Comparison of ENCODE assay signal across 16 cellular contexts in genomic region chr2:12725238-12726187, GRCh38. TPM values are rescaled to one million over a fixed set of nuclear protein-coding genes. Genes with fewer than 3 reads are reported as not detected.
A peak's percentile ranks its signal among the peaks of the same experiment; 100 is the strongest.
DNase-seq lines count a peak whose midpoint lies in the region; ATAC-seq and TF ChIP-seq lines count a peak whose summit lies in the region.
"Had no signal": no experiment of that assay in that cellular context is flagged by ENCODE, and none has a peak within 500 bp of the region (broad histone marks: within the 10 kb centered on the region; RNA-seq: fewer than 3 reads in every experiment).

No MANE protein-coding gene starts in this region.

- H3K36me3 ChIP-seq in lung (ENCODE audit: control insufficient read depth in 2 of 2, insufficient read depth in 2 of 2, low read length in 2 of 2), result peaks cover 7 to 23% of the 10 kb centered on the region in 2 donors
- peaks cover 3 to 66% (median 7%) of the 10 kb centered on the region in 4 donors for H3K36me3 ChIP-seq in upper lobe of left lung
- peaks cover 0 to 50% (median 11%) of the 10 kb centered on the region in 3 donors for H3K36me3 ChIP-seq in esophagus squamous epithelium
- H3K36me3 ChIP-seq: neutrophil had no signal

- intact Hi-C loops in esophagus squamous epithelium (cut with DNase I), result loop anchor here (10.0 kb wide), 1 partner anchor 209 kb away; no protein-coding TSS in a partner anchor

- peaks cover 3% of the 10 kb centered on the region for H3K27me3 Mint-ChIP-seq in brain

- in situ Hi-C loops in ACHN (cut with HindIII; ENCODE audit: low pct_ligation_motif_present, low pct_unique_long_range_greater_than_20kb, low sequenced_read_pairs), result no loop called here

- H3K4me1 ChIP-seq in lung (ENCODE audit: control insufficient read depth in 2 of 2, insufficient read depth in 2 of 2, low read length in 2 of 2) (peaks cover 27 to 43% of the 10 kb centered on the region in 2 donors), upper lobe of left lung (peaks cover 52 to 79% (median 57%) of the 10 kb centered on the region in 4 donors), esophagus squamous epithelium (peaks cover 0 to 77% (median 32%) of the 10 kb centered on the region in 3 donors)

- H3K4me3 ChIP-seq in lung, result no peak overlapping the region
- H3K4me3 ChIP-seq in upper lobe of left lung, result peak overlapping the region in 1 of 4 donors; percentile 18
- H3K4me3 ChIP-seq in esophagus squamous epithelium, result no peak overlapping the region

- DNase-seq in activated CD8-positive, alpha-beta memory T cell treated with anti-CD3 and anti-CD28 coated beads for 24 hours, result peak; percentile 52
- DNase-seq in activated CD8-positive, alpha-beta memory T cell treated with anti-CD3 and anti-CD28 coated beads, Interleukin-2, amount 50 U/mL, for 48 hours, result no peak
- DNase-seq in lung (ENCODE audit: low spot score), result no peak
- no peak for DNase-seq in upper lobe of left lung
- no peak for DNase-seq in ACHN
- DNase-seq in esophagus squamous epithelium (lab: John Stamatoyannopoulos, UW), result no peak
- DNase-seq: amniotic stem cell, dorsolateral prefrontal cortex, EL, GOT3, NCI-H2227 treated with DMSO at 0.1 percent for 48 hours, PC-3, T-helper 9 cell had no signal

- TF ChIP-seq CTCF in brain (conservative IDR thresholded peaks at IDR 0.05) (no peak), lung (IDR thresholded peaks at IDR 0.05; ENCODE audit: control extremely low read depth, extremely low read depth) (no peak), upper lobe of left lung (IDR thresholded peaks at IDR 0.05) (no peak), esophagus squamous epithelium (IDR thresholded peaks at IDR 0.05) (no peak)

- H3K9me3 Mint-ChIP-seq in brain, result no peaks in the 10 kb centered on the region

- no peak for TF ChIP-seq POLR2A in upper lobe of left lung (IDR thresholded peaks at IDR 0.05)
- TF ChIP-seq POLR2A in esophagus squamous epithelium (IDR thresholded peaks at IDR 0.05), result no peak

- H3K4me3 Mint-ChIP-seq in brain, result peak overlapping the region in 3 of 5 experiments; percentile 7 to 60 (median 41)

- TF ChIP-seq EP300 in upper lobe of left lung (IDR thresholded peaks at IDR 0.05), result no peak

- peak overlapping the region in 1 of 5 experiments; percentile 63 for H3K27ac Mint-ChIP-seq in brain

- no peaks in the 10 kb centered on the region for H3K27me3 ChIP-seq in lung (ENCODE audit: control insufficient read depth, insufficient read depth)
- no peaks in the 10 kb centered on the region for H3K27me3 ChIP-seq in upper lobe of left lung
- no peaks in the 10 kb centered on the region for H3K27me3 ChIP-seq in esophagus squamous epithelium
- H3K27me3 ChIP-seq: dorsolateral prefrontal cortex had no signal

- peaks cover 96% of the 10 kb centered on the region for H3K4me1 Mint-ChIP-seq in brain

- H3K9me3 ChIP-seq in lung (ENCODE audit: control insufficient read depth in 2 of 2, insufficient read depth in 1 of 2, low read length in 1 of 2) (no peaks in the 10 kb centered on the region), upper lobe of left lung (no peaks in the 10 kb centered on the region), esophagus squamous epithelium (no peaks in the 10 kb centered on the region)
- H3K9me3 ChIP-seq: neutrophil had no signal

- H3K36me3 Mint-ChIP-seq in brain, result peaks cover 86% of the 10 kb centered on the region

- ATAC-seq in lung (ENCODE audit: insufficient read depth, low FRiP score), result no peak
- no peak for ATAC-seq in upper lobe of left lung (ENCODE audit: low FRiP score in 2 of 2)
- ATAC-seq in HG02885 (IDR thresholded peaks at IDR 0.05; ENCODE audit: poor library complexity, unreplicated experiment), result no peak
- ATAC-seq: PC-3 had no signal

- WGBS in lung, 2 donors, result 70 to 76% methylated on average over 11 of the region's 11 CpGs
- 75 to 77% methylated on average over 11 of the region's 11 CpGs for WGBS in upper lobe of left lung, 2 donors
- WGBS in esophagus squamous epithelium, 2 donors, result 86 to 88% methylated on average over 7 to 11 of the region's 11 CpGs

- peak overlapping the region; percentile 71 to 80 for H3K27ac ChIP-seq in lung (ENCODE audit: low read depth in 1 of 2, low read length in 1 of 2)
- H3K27ac ChIP-seq in upper lobe of left lung, result peak overlapping the region; percentile 13 to 95 (median 52)
- peak overlapping the region in 1 of 4 donors; percentile 39 for H3K27ac ChIP-seq in esophagus squamous epithelium
- H3K27ac ChIP-seq: neutrophil had no signal

RNA-seq across cellular contexts. Expression of gene TRIB2, which starts 8.8 kb away (rescaled TPM):
- polyA plus RNA-seq in brain (ENCODE audit: insufficient read depth, low read depth, low replicate concordance) (29.5 TPM), lung (10 to 100 TPM; 21.3 to 29.6 TPM)
- total RNA-seq in lung (10 to 100 TPM; 47.4 to 83.6 TPM), upper lobe of left lung (100 to 1,000 TPM in 1 of 6 donors, 10 to 100 TPM in 5; 25.4 to 104 (median 42.4) TPM), esophagus squamous epithelium (10 to 100 TPM in 3 of 4 donors, 1 to 10 TPM in 1; 9.8 to 42.2 (median 32.4) TPM)
